20 cellular contexts compared by ENCODE assay signal in genomic region chr3:169295912-169296311, GRCh38.
DNase-seq lines count a peak whose midpoint lies in the region; ATAC-seq, FAIRE-seq and TF ChIP-seq lines count a peak whose summit lies in the region.
"Had no signal": no experiment of that assay in that cellular context is flagged by ENCODE, and none has a peak within 500 bp of the region (broad histone marks: within the 10 kb centered on the region; RNA-seq: fewer than 3 reads in every experiment).

No MANE protein-coding gene starts in this region.

- no peaks in the 10 kb centered on the region for H3K36me3 ChIP-seq in kidney (ENCODE audit: control insufficient read depth in 1 of 2, insufficient read depth in 2 of 2, low read length in 2 of 2)
- H3K36me3 ChIP-seq: thyroid gland had no signal

- DNase-seq in kidney (no peak), urothelium cell line (ENCODE audit: low spot score) (no peak), NCI-H2171 (lab: John Stamatoyannopoulos, UW) (no peak)
- DNase-seq in naive thymus-derived CD8-positive, alpha-beta T cell: no peak
- DNase-seq: activated naive CD4-positive, alpha-beta T cell treated with Interleukin-2 at 50 U/mL for 16 hours; head of caudate nucleus; KBM-7; NCI-H1417 treated with DMSO at 0.1 percent for 48 hours; NCI-H526 treated with DMSO at 0.1 percent for 48 hours; SIG-M5; thyroid gland had no signal

- H3K36me3 Mint-ChIP-seq in naive thymus-derived CD8-positive, alpha-beta T cell: no peaks in the 10 kb centered on the region

- H3K9me3 Mint-ChIP-seq in naive thymus-derived CD8-positive, alpha-beta T cell: peaks cover 0 to 11% (median 0%) of the 10 kb centered on the region in 9 donors
- H3K9me3 Mint-ChIP-seq: nephron had no signal

- intact Hi-C loops in kidney (cut with DNase I): no loop called here

- H3K9ac ChIP-seq in kidney (ENCODE audit: low read length in 2 of 2): no peak overlapping the region

- no peak overlapping the region for H3K27ac Mint-ChIP-seq in naive thymus-derived CD8-positive, alpha-beta T cell

- no peak overlapping the region for H3K4me3 Mint-ChIP-seq in naive thymus-derived CD8-positive, alpha-beta T cell
- H3K4me3 Mint-ChIP-seq: nephron had no signal

- TF ChIP-seq CTCF in kidney (IDR thresholded peaks at IDR 0.05; ENCODE audit: borderline replicate concordance, extremely low read depth, insufficient read depth): no peak

- FAIRE-seq in kidney (lab: Jason Lieb, UNC) (no peak), urothelium cell line (lab: Jason Lieb, UNC) (no peak)
- FAIRE-seq: bronchial epithelial cell, endometrium, TTC549 had no signal

- ATAC-seq in GM18873 (IDR thresholded peaks at IDR 0.05; ENCODE audit: low FRiP score, unreplicated experiment) (peak; percentile 65), GM21619 (IDR thresholded peaks at IDR 0.05; ENCODE audit: unreplicated experiment) (peak; percentile 82), HG03159 (IDR thresholded peaks at IDR 0.05; ENCODE audit: unreplicated experiment) (peak; percentile 77), HG03139 (IDR thresholded peaks at IDR 0.05; ENCODE audit: unreplicated experiment) (no peak)
- ATAC-seq in naive thymus-derived CD8-positive, alpha-beta T cell: no peak

- no peaks in the 10 kb centered on the region for H3K4me1 Mint-ChIP-seq in naive thymus-derived CD8-positive, alpha-beta T cell

- H3K27ac ChIP-seq in kidney (ENCODE audit: low read depth in 2 of 2, low read length in 2 of 2): peak overlapping the region; percentile 3 to 23
- H3K27ac ChIP-seq: C4-2B, thyroid gland had no signal

- H3K4me3 ChIP-seq in kidney (ENCODE audit: low read length in 2 of 2): no peak overlapping the region
- H3K4me3 ChIP-seq: thyroid gland had no signal

- peaks cover 0 to 18% (median 10%) of the 10 kb centered on the region in 5 donors for H3K27me3 Mint-ChIP-seq in naive thymus-derived CD8-positive, alpha-beta T cell

- POLR2A ChIA-PET in naive thymus-derived CD8-positive, alpha-beta T cell (lab: Charles Lee): no interaction called here

- H3K9me3 ChIP-seq in kidney (ENCODE audit: control insufficient read depth in 1 of 2, low read length in 2 of 2): no peaks in the 10 kb centered on the region
- H3K9me3 ChIP-seq: thyroid gland had no signal

- peaks cover 3 to 8% of the 10 kb centered on the region in 2 donors for H3K4me1 ChIP-seq in kidney (ENCODE audit: control insufficient read depth in 1 of 2, insufficient read depth in 1 of 2, low read depth in 1 of 2, low read length in 2 of 2)
- H3K4me1 ChIP-seq: thyroid gland had no signal

Comparison
In these comparisons a context has a peak if more than half of its experiments do, and no peak if none do; other contexts are left out.
1. ATAC-seq: peak in GM18873 (single experiment), GM21619 (single experiment) and HG03159 (single experiment); none in naive thymus-derived CD8-positive, alpha-beta T cell (0 of 2) and HG03139 (single experiment).